ENCODE assay signal across 2 cellular contexts in genomic region chr10:58275908-58276307, GRCh38.
TF ChIP-seq lines count a peak whose summit lies in the region.

No MANE protein-coding gene starts in this region.

TF ChIP-seq in IMR-90, 13 proteins besides CTCF, POLR2A, EP300 and RAD21:
- TF ChIP-seq MAFK (IDR thresholded peaks at IDR 0.05; ENCODE audit: low read depth, low read length), result no peak

TF ChIP-seq in K562, 482 proteins besides CTCF, POLR2A, EP300 and RAD21:
- TF ChIP-seq, protein P1, sequence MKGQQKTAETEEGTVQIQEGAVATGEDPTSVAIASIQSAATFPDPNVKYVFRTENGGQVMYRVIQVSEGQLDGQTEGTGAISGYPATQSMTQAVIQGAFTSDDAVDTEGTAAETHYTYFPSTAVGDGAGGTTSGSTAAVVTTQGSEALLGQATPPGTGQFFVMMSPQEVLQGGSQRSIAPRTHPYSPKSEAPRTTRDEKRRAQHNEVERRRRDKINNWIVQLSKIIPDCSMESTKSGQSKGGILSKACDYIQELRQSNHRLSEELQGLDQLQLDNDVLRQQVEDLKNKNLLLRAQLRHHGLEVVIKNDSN (CRISPR knock-in tag; IDR thresholded peaks at IDR 0.05), result no peak
